Comparison of ENCODE assay signal across 29 cellular contexts in the genomic region with DNA sequence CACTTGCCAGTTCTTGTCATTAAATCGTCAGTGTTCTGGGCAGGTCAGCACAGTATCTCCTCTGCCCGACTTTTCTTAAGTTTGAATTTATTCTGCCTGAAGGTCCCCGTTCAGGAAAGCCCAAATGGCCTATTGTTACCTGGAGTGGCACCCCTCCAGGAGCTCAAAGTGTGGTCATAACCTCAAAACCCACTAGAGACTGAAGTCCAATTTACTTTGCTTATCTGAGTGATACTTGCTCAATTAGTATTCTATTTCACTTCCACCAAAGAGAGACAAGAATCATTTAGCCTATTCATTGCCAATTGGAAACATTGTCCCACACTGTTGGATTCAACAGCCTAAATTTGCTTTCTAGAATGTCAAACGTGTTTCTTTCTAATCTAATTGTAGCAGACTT.
"Had no signal": no experiment of that assay in that cellular context is flagged by ENCODE, and none has a peak within 500 bp of the region (broad histone marks: within the 10 kb centered on the region; RNA-seq: fewer than 3 reads in every experiment).

No MANE protein-coding gene starts in this region.

- H3K36me3 ChIP-seq: colonic mucosa, gastroesophageal sphincter, heart right ventricle, neutrophil, pancreas, tibial nerve, upper lobe of left lung had no signal

- H3K4me3 ChIP-seq: colonic mucosa, gastroesophageal sphincter, heart right ventricle, mucosa of descending colon, pancreas, testis, tibial nerve, upper lobe of left lung had no signal

- H3K27me3 ChIP-seq: colonic mucosa, foreskin keratinocyte, neutrophil, testis, tibial nerve, upper lobe of left lung had no signal

- DNase-seq: colonic mucosa; effector CD8-positive, alpha-beta T cell; endodermal cell; foreskin keratinocyte; heart right ventricle; hypothalamus; immature natural killer cell; islet precursor cell; kidney glomerular epithelial cell; left colon; mesenchymal stem cell; mucosa of descending colon; naive B cell; pancreas; retina; stimulated activated CD4-positive, alpha-beta T cell treated with anti-CD3 and anti-CD28 coated beads, Interleukin-2, amount 100 ng/mL, for 24 hours; stimulated activated CD4-positive, alpha-beta T cell treated with anti-CD3 and anti-CD28 coated beads, Interleukin-4, amount 100 ng/mL, for 4 hours; stimulated activated naive CD8-positive, alpha-beta T cell treated with anti-CD3 and anti-CD28 coated beads, Interleukin-15, Interleukin-2, amounts not matched to agents 100 U/mL and 50 U/mL, for 24 hours; substantia nigra; testis; upper lobe of left lung had no signal

- H3K27ac ChIP-seq: colonic mucosa, epithelial cell of prostate, foreskin keratinocyte, gastroesophageal sphincter, heart right ventricle, neutrophil, pancreas, testis, tibial nerve, upper lobe of left lung had no signal

- H3K4me1 ChIP-seq: colonic mucosa, foreskin keratinocyte, gastroesophageal sphincter, pancreas, testis, tibial nerve, upper lobe of left lung had no signal

- H3K9me3 ChIP-seq: colonic mucosa, mucosa of descending colon, neutrophil, pancreas, testis, tibial nerve, upper lobe of left lung had no signal

- ATAC-seq: esophagus mucosa; foreskin keratinocyte; gastroesophageal sphincter; left colon; mucosa of descending colon; natural killer cell treated with Interleukin-12 subunit alpha and Interleukin-12 subunit beta and Interleukin-15 and Interleukin-18, amount 100 ng/mL, for 72 hours; pancreas; sciatic nerve; stimulated activated memory B cell treated with anti-CD40 and anti-IgM and Interleukin-4, amounts not matched to agents 10 μg/mL and 1 μg/mL and 100 μg/mL, for 72 hours; stimulated activated naive CD8-positive, alpha-beta T cell treated with anti-CD3 and anti-CD28 coated beads, Interleukin-15, Interleukin-2, amounts not matched to agents 100 U/mL and 50 U/mL, for 24 hours had no signal
